In the genomic region with DNA sequence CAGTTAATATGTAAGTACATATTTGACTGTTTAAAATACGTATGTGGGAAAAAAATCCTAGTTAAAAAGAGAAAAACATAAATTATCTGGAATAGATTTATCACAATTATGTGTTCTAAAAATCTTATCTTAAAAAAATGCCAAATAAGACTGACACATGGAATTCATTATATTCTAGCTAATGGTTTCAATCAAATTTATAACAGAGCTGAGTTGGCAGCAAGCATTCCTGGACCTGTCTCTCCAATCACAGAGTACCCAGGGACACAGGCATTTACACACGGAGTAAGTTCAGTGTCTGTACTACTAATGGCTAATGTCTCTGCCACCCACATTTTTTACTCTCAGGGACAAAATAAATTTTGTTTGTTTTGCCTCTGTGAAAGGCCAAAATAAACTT, we compare ENCODE assay signal across 15 cellular contexts.
"Had no signal": no experiment of that assay in that cellular context is flagged by ENCODE, and none has a peak within 500 bp of the region (broad histone marks: within the 10 kb centered on the region; RNA-seq: fewer than 3 reads in every experiment).

No MANE protein-coding gene starts in this region.

- H3K27ac ChIP-seq: brain microvascular endothelial cell, SJCRH30, WERI-Rb-1 had no signal

- H3K4me3 ChIP-seq: SJCRH30 had no signal

- DNase-seq: activated CD4-positive, alpha-beta T cell treated with anti-CD3 and anti-CD28 coated beads for 1 hour; activated CD4-positive, CD25-positive, alpha-beta regulatory T cell; activated gamma-delta T cell; activated naive CD4-positive, alpha-beta T cell treated with Interleukin-2 at 50 U/mL for 16 hours; activated T-cell treated with anti-CD3 and anti-CD28 coated beads, Interleukin-2, amount 50 U/mL, for 24 hours; amniotic stem cell; aorta; central memory CD4-positive, alpha-beta T cell; KG1; NCI-H1694 treated with DMSO at 0.1 percent for 48 hours; T1000 had no signal

- H3K9me3 ChIP-seq: SJCRH30 had no signal

- H3K36me3 ChIP-seq: brain microvascular endothelial cell, SJCRH30, WERI-Rb-1 had no signal

- H3K27me3 ChIP-seq: brain microvascular endothelial cell, SJCRH30 had no signal

- ATAC-seq: Panc1 had no signal
